In genomic region chr11:120117991-120118390, GRCh38 we compare ENCODE assay signal across 18 cellular contexts. TPM values are rescaled to one million over a fixed set of nuclear protein-coding genes. Genes with fewer than 3 reads are reported as not detected.
A peak's percentile ranks its signal among the peaks of the same experiment; 100 is the strongest.
DNase-seq lines count a peak whose midpoint lies in the region; ATAC-seq and TF ChIP-seq lines count a peak whose summit lies in the region.
"Had no signal": no experiment of that assay in that cellular context is flagged by ENCODE, and none has a peak within 500 bp of the region (broad histone marks: within the 10 kb centered on the region; RNA-seq: fewer than 3 reads in every experiment).

No MANE protein-coding gene starts in this region.

- no peak overlapping the region for H2AFZ ChIP-seq in GM23338

- H3K9me2 ChIP-seq in GM23338 (ENCODE audit: insufficient read depth): no peaks in the 10 kb centered on the region

- no peaks in the 10 kb centered on the region; the same call in 2 of the 3 replicates for H3K36me3 Mint-ChIP-seq in GM23338 (ENCODE audit: low read depth)
- no peaks in the 10 kb centered on the region for H3K36me3 Mint-ChIP-seq in WTC11
- H3K36me3 Mint-ChIP-seq in type B pancreatic cell: peaks cover 5% of the 10 kb centered on the region
- no peaks in the 10 kb centered on the region for H3K36me3 Mint-ChIP-seq in CD4-positive, alpha-beta T cell (ENCODE audit: low read depth)
- H3K36me3 Mint-ChIP-seq in activated naive CD8-positive, alpha-beta T cell treated with anti-CD3 and anti-CD28 coated beads, Interleukin-2, amount 50 U/mL, for 24 hours (ENCODE audit: low read depth): no peaks in the 10 kb centered on the region
- H3K36me3 Mint-ChIP-seq: CD14-positive monocyte; CD8-positive, alpha-beta T cell had no signal

- no peaks in the 10 kb centered on the region for H3K9me3 ChIP-seq in esophagus squamous epithelium
- no peaks in the 10 kb centered on the region for H3K9me3 ChIP-seq in CD4-positive, alpha-beta T cell (ENCODE audit: control insufficient read depth, low read length)
- H3K9me3 ChIP-seq: BLaER1 had no signal

- intact Hi-C loops in esophagus squamous epithelium (cut with DNase I): no loop called here
- intact Hi-C loops in CD4-positive, alpha-beta T cell (cut with DNase I, micrococcal nuclease): no loop called here

- H3K4me2 ChIP-seq in GM23338: no peak overlapping the region
- H3K4me2 ChIP-seq: BLaER1 had no signal

- CTCF ChIA-PET in WTC11 (lab: Charles Lee): interaction anchor here (0.9 to 3.7 kb wide), 9 partner anchors 10 to 185 kb away, joined by 3 to 11 read pairs (median 4); no protein-coding TSS in a partner anchor
- CTCF ChIA-PET in CD4-positive, alpha-beta T cell (lab: Charles Lee): no interaction called here

- H3K27ac Mint-ChIP-seq in GM23338: 0 out of 2 replicates have a peak overlapping the region, but pooled peaks have one; percentile 62
- no peak overlapping the region for H3K27ac Mint-ChIP-seq in WTC11
- H3K27ac Mint-ChIP-seq in type B pancreatic cell: peak overlapping the region; percentile 51
- no peak overlapping the region for H3K27ac Mint-ChIP-seq in CD4-positive, alpha-beta T cell
- no peak overlapping the region for H3K27ac Mint-ChIP-seq in activated naive CD8-positive, alpha-beta T cell treated with anti-CD3 and anti-CD28 coated beads, Interleukin-2, amount 50 U/mL, for 24 hours
- H3K27ac Mint-ChIP-seq: CD14-positive monocyte; CD8-positive, alpha-beta T cell had no signal

- 49 to 60% methylated on average over 1 to 9 of the region's 9 CpGs for WGBS in esophagus squamous epithelium, 2 donors

- DNase-seq in GM23338 (ENCODE audit: low spot score) (no peak), WTC11 (ENCODE audit: low spot score) (no peak), esophagus squamous epithelium (lab: John Stamatoyannopoulos, UW) (no peak), type B pancreatic cell (ENCODE audit: extremely low spot score, unreplicated experiment) (no peak)
- no peak for DNase-seq in CD4-positive, alpha-beta T cell
- DNase-seq in activated naive CD8-positive, alpha-beta T cell treated with anti-CD3 and anti-CD28 coated beads, Interleukin-2, amount 50 U/mL, for 24 hours: no peak
- DNase-seq: 8988T; Calu3; CD8-positive, alpha-beta T cell; DMS79 treated with DMSO at 0.1 percent for 48 hours; GF-D8; GOT3; H9 had no signal

- TF ChIP-seq CTCF in GM23338 (conservative IDR thresholded peaks at IDR 0.05; ENCODE audit: low read depth in 2 of 2) (no peak), WTC11 (IDR thresholded peaks at IDR 0.05) (no peak), esophagus squamous epithelium (IDR thresholded peaks at IDR 0.05) (no peak), type B pancreatic cell (conservative IDR thresholded peaks at IDR 0.05) (no peak)
- TF ChIP-seq CTCF in CD4-positive, alpha-beta T cell (IDR thresholded peaks at IDR 0.05): no peak

- H3K79me2 ChIP-seq in GM23338 (replicated peaks; ENCODE audit: insufficient read depth): no peaks in the 10 kb centered on the region

- peaks cover 2% of the 10 kb centered on the region; the same call in 2 of the 3 replicates for H3K9me3 Mint-ChIP-seq in GM23338
- H3K9me3 Mint-ChIP-seq in WTC11: peaks cover 6% of the 10 kb centered on the region; the same call in 1 of the 2 replicates
- peaks cover 5% of the 10 kb centered on the region for H3K9me3 Mint-ChIP-seq in type B pancreatic cell
- H3K9me3 Mint-ChIP-seq in CD4-positive, alpha-beta T cell: no peaks in the 10 kb centered on the region
- no peaks in the 10 kb centered on the region for H3K9me3 Mint-ChIP-seq in activated naive CD8-positive, alpha-beta T cell treated with anti-CD3 and anti-CD28 coated beads, Interleukin-2, amount 50 U/mL, for 24 hours
- H3K9me3 Mint-ChIP-seq: CD8-positive, alpha-beta T cell had no signal

- H3K36me3 ChIP-seq in GM23338 (ENCODE audit: insufficient read depth): no peaks in the 10 kb centered on the region
- peaks cover 12 to 84% (median 40%) of the 10 kb centered on the region in 3 donors for H3K36me3 ChIP-seq in esophagus squamous epithelium
- H3K36me3 ChIP-seq: BLaER1 had no signal

- POLR2A ChIA-PET in WTC11 (lab: Charles Lee): interaction anchor here (0.6 to 1.0 kb wide), 2 partner anchors 185 to 434 kb away, joined by 3 to 5 read pairs; no protein-coding TSS in a partner anchor
- POLR2A ChIA-PET in CD4-positive, alpha-beta T cell (lab: Charles Lee): no interaction called here

- no peaks in the 10 kb centered on the region for H3K27me3 ChIP-seq in GM23338 (ENCODE audit: insufficient read depth)
- no peaks in the 10 kb centered on the region for H3K27me3 ChIP-seq in esophagus squamous epithelium
- H3K27me3 ChIP-seq in CD4-positive, alpha-beta T cell (ENCODE audit: control insufficient read depth, insufficient read depth, low read length): no peaks in the 10 kb centered on the region
- H3K27me3 ChIP-seq: BLaER1 had no signal

- H3K4me3 ChIP-seq in GM23338 (no peak overlapping the region), esophagus squamous epithelium (no peak overlapping the region)
- H3K4me3 ChIP-seq: BLaER1 had no signal

- H3F3A ChIP-seq in GM23338 (replicated peaks; ENCODE audit: low read depth): no peaks in the 10 kb centered on the region

- H3K4me3 Mint-ChIP-seq in GM23338 (no peak overlapping the region), WTC11 (no peak overlapping the region), type B pancreatic cell (no peak overlapping the region)
- no peak overlapping the region for H3K4me3 Mint-ChIP-seq in CD4-positive, alpha-beta T cell
- H3K4me3 Mint-ChIP-seq in activated naive CD8-positive, alpha-beta T cell treated with anti-CD3 and anti-CD28 coated beads, Interleukin-2, amount 50 U/mL, for 24 hours: no peak overlapping the region
- H3K4me3 Mint-ChIP-seq: CD14-positive monocyte; CD8-positive, alpha-beta T cell; H9 had no signal

- H3K27ac ChIP-seq in GM23338 (ENCODE audit: low read depth) (no peak overlapping the region), esophagus squamous epithelium (peak overlapping the region in 3 of 4 donors; percentile 23 to 97 (median 94))
- no peak overlapping the region for H3K27ac ChIP-seq in CD4-positive, alpha-beta T cell (ENCODE audit: low read depth, low read length)
- H3K27ac ChIP-seq: BLaER1 had no signal

- no peaks in the 10 kb centered on the region for H4K20me1 ChIP-seq in GM23338 (replicated peaks; ENCODE audit: insufficient read depth)
- H4K20me1 ChIP-seq: BLaER1 had no signal

- H3K4me1 Mint-ChIP-seq in GM23338 (peaks cover 12% of the 10 kb centered on the region), WTC11 (peaks cover 12% of the 10 kb centered on the region), type B pancreatic cell (ENCODE audit: unreplicated experiment) (peaks cover 8% of the 10 kb centered on the region)
- no peaks in the 10 kb centered on the region for H3K4me1 Mint-ChIP-seq in CD4-positive, alpha-beta T cell (ENCODE audit: low read depth)
- no peaks in the 10 kb centered on the region for H3K4me1 Mint-ChIP-seq in activated naive CD8-positive, alpha-beta T cell treated with anti-CD3 and anti-CD28 coated beads, Interleukin-2, amount 50 U/mL, for 24 hours
- H3K4me1 Mint-ChIP-seq: CD14-positive monocyte had no signal

- H3K4me1 ChIP-seq in GM23338 (ENCODE audit: insufficient read depth): no peaks in the 10 kb centered on the region
- peaks cover 16 to 77% (median 31%) of the 10 kb centered on the region in 3 donors for H3K4me1 ChIP-seq in esophagus squamous epithelium

- no peak for TF ChIP-seq POLR2A in esophagus squamous epithelium (IDR thresholded peaks at IDR 0.05)

- H3K27me3 Mint-ChIP-seq in GM23338 (ENCODE audit: insufficient read depth, low read depth, poor library complexity) (peaks cover 10% of the 10 kb centered on the region), WTC11 (ENCODE audit: low read depth) (no peaks in the 10 kb centered on the region), type B pancreatic cell (peaks cover 11% of the 10 kb centered on the region)
- peaks cover 10% of the 10 kb centered on the region for H3K27me3 Mint-ChIP-seq in CD4-positive, alpha-beta T cell
- peaks cover 3% of the 10 kb centered on the region for H3K27me3 Mint-ChIP-seq in activated naive CD8-positive, alpha-beta T cell treated with anti-CD3 and anti-CD28 coated beads, Interleukin-2, amount 50 U/mL, for 24 hours

- peak; percentile 21 for ATAC-seq in GM23338
- peak; percentile 15; the same call in 1 of the 2 replicates for ATAC-seq in WTC11
- no peak for ATAC-seq in CD4-positive, alpha-beta T cell (ENCODE audit: poor library complexity)
- ATAC-seq in activated naive CD8-positive, alpha-beta T cell treated with anti-CD3 and anti-CD28 coated beads, Interleukin-2, amount 50 U/mL, for 24 hours: no peak
- ATAC-seq in esophagus mucosa: no peak
- ATAC-seq: CD8-positive, alpha-beta T cell; HepG2 had no signal

TF ChIP-seq in GM23338, 12 proteins besides CTCF, POLR2A, EP300 and RAD21 (continues in another document):
- no peak for TF ChIP-seq CREB1 (CRISPR knock-in tag; IDR thresholded peaks at IDR 0.05; ENCODE audit: low read depth)
- TF ChIP-seq EZH2 (IDR thresholded peaks at IDR 0.05; ENCODE audit: low read depth, unreplicated experiment): no peak
- TF ChIP-seq ZNF331 (CRISPR knock-in tag; IDR thresholded peaks at IDR 0.05; ENCODE audit: low read depth): no peak
- TF ChIP-seq POLR2AphosphoS5 (IDR thresholded peaks at IDR 0.05; ENCODE audit: low read depth): no peak
- TF ChIP-seq ZNF114 (CRISPR knock-in tag; IDR thresholded peaks at IDR 0.05): no peak

TF ChIP-seq in WTC11, 78 proteins besides CTCF, POLR2A, EP300 and RAD21 (continues in another document):
- TF ChIP-seq ZNF121 (CRISPR knock-in tag; IDR thresholded peaks at IDR 0.05) (no peak), MAX (CRISPR knock-in tag; IDR thresholded peaks at IDR 0.05) (no peak), TCF7 (CRISPR knock-in tag; IDR thresholded peaks at IDR 0.05; ENCODE audit: low read depth) (no peak), ZNF219 (CRISPR knock-in tag; IDR thresholded peaks at IDR 0.05; ENCODE audit: borderline replicate concordance) (no peak), PRRX2 (CRISPR knock-in tag; IDR thresholded peaks at IDR 0.05) (no peak), TEAD4 (CRISPR knock-in tag; IDR thresholded peaks at IDR 0.05) (no peak)

RNA-seq across cellular contexts. Expression of gene TRIM29, which starts 19.9 kb away (rescaled TPM):
- total RNA-seq in GM23338 (2014; rRNA removed; shearing (Covaris generic)): 0.16 and 0.28 TPM in 2 replicates
- polyA plus RNA-seq in GM23338 (2016; fragmentation: Nextera tagmentation; extraction: Ambion mirVana): not detected in 2 replicates
- 0.11 to 0.39 TPM (median 0.27 TPM) in 3 replicates for total RNA-seq in WTC11 (2021)
- 1,000 to 10,000 TPM in 1 of 4 donors, 100 to 1,000 TPM in 3; 691 to 1,472 (median 816) TPM for total RNA-seq in esophagus squamous epithelium
- total RNA-seq in type B pancreatic cell (ENCODE audit: low replicate concordance): 56.7 and 207 TPM in 2 replicates
- total RNA-seq in CD4-positive, alpha-beta T cell: not detected
- total RNA-seq in esophagus mucosa: 1,294 TPM
- total RNA-seq: A673; CD8-positive, alpha-beta T cell; H9 had no signal
- polyA plus RNA-seq: CD14-positive monocyte had no signal

Comparison
In these comparisons a context has a peak if more than half of its experiments do, and no peak if none do; other contexts are left out.
1. ATAC-seq: peak in GM23338 (single experiment) and WTC11 (single experiment); none in CD4-positive, alpha-beta T cell (single experiment), activated naive CD8-positive, alpha-beta T cell treated with anti-CD3 and anti-CD28 coated beads, Interleukin-2, amount 50 U/mL, for 24 hours (single experiment) and esophagus mucosa (single experiment).
2. H3K27ac ChIP-seq: peak in esophagus squamous epithelium (3 of 4); none in GM23338 (single experiment) and CD4-positive, alpha-beta T cell (single experiment).
3. H3K27ac Mint-ChIP-seq: peak in GM23338 (single experiment) and type B pancreatic cell (single experiment); none in WTC11 (single experiment), CD4-positive, alpha-beta T cell (single experiment) and activated naive CD8-positive, alpha-beta T cell treated with anti-CD3 and anti-CD28 coated beads, Interleukin-2, amount 50 U/mL, for 24 hours (single experiment).
4. RNA of gene TRIM29, which starts 19.9 kb away (total RNA-seq): 1,294 TPM in esophagus mucosa (single experiment), 691 to 1,472 TPM in esophagus squamous epithelium and 56.7 to 207 TPM in type B pancreatic cell; 0.16 to 0.28 TPM in GM23338, 0.11 to 0.39 TPM in WTC11 and not detected in CD4-positive, alpha-beta T cell; every median in the first group is over 10 times any median in the second.